In the genomic region with DNA sequence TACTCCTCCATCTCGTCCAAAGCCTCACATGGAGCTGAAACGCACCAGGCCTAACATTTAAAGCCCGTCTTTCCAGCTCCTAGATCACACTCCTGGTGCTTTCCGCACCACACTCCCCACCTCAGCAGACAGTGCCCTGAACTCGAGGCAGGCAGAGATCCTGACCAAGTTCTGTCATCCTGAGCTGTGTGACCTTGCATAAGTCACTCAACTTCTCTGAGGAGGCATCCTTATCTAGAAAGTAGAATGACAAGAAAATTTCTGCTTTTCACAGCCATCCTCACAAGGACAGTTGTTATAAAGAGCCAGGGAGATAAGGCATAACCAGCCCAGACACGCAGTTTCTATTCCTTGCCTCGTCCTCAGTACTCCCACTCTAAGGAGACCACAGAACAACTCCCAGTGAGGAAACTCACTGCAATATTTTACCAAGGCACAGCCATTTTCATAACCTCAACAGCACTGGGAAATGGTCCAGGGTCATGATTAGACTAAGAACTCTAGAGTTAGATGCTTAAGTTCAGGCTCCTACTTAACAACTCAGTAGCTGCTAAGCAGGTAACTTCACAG, we compare ENCODE assay signal across 1 cellular context.
TF ChIP-seq lines count a peak whose summit lies in the region.

No MANE protein-coding gene starts in this region.

TF ChIP-seq in H1, 55 proteins besides CTCF, POLR2A, EP300 and RAD21:
- TF ChIP-seq CEBPB (IDR thresholded peaks at IDR 0.05; ENCODE audit: low read depth, low read length): no peak
- no peak for TF ChIP-seq KDM4A (IDR thresholded peaks at IDR 0.05; ENCODE audit: low read depth, low read length, severe bottlenecking)
- no peak for TF ChIP-seq CBX8 (IDR thresholded peaks at IDR 0.05; ENCODE audit: borderline replicate concordance, low read depth, low read length)
- no peak for TF ChIP-seq RFX5 (IDR thresholded peaks at IDR 0.05; ENCODE audit: borderline replicate concordance, low read depth, low read length)
TF ChIP-seq in H1: peak in this region for 0.
